Comparison of ENCODE assay signal across 8 cellular contexts in the genomic region with DNA sequence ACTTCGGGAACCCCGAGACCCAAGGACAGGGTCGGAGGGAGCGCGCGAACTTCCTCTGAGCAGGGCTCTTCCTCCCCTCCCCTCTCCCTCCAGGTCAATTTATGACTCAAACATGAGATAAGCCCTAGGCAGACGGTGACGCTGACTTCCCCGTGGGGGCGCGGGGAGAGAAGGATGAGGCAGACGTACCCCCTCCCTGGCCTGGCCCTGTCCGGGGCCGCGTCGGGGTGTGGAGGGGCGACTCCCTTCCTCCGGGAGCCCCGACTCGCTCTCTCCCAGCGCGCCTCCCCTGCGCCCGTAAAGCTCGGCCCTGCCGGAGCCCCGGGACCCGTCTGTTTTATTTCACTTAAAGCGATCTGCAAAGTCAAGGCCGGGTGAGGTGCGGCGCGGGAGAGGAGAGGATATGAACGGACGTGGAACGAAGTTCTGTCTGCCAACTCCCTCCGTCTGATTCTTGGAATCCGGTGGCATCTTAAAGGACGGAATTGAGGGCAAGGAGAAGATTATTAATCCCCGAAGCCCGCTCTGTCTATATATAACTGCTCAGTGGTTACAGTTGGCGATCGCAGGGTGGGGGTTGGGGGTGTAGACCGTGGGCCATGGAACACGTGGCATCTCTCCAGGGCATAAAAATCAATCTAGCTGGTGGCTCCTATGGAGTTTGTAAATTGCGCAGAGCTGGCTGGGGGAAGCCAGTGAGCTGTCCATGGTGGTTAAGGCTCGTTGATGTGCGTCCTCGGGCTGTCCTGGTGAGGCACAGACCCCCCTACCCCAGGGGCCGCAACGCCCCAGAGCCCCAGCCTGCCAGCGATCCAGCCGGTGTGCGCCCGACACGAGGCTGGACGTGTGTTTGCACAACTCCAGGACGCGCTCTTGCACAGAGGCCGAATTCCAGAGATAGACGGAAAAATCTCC. TPM values are rescaled to one million over a fixed set of nuclear protein-coding genes. Genes with fewer than 3 reads are reported as not detected.
DNase-seq lines count a peak whose midpoint lies in the region; ATAC-seq and TF ChIP-seq lines count a peak whose summit lies in the region.

No MANE protein-coding gene starts in this region.

- no peaks in the 10 kb centered on the region for H3K9me3 ChIP-seq in vagina

- no peaks in the 10 kb centered on the region for H3K36me3 ChIP-seq in vagina

- intact Hi-C loops in left cardiac atrium (cut with DNase I) (no loop called here), Right ventricle myocardium superior (cut with DNase I) (no loop called here), vagina (cut with DNase I) (loop anchor here (5.0 kb wide), 1 partner anchor 1918 kb away; no protein-coding TSS in a partner anchor)

- TF ChIP-seq POLR2A in vagina (IDR thresholded peaks at IDR 0.05): no peak

- DNase-seq in left cardiac atrium (peak; percentile 56), Right ventricle myocardium superior (no peak), amniotic epithelial cell (ENCODE audit: low read depth) (peak; percentile 73), kidney tubule cell (ENCODE audit: low spot score) (peak; percentile 63), vagina (ENCODE audit: extremely low spot score in 2 of 2) (no peak)

- peak overlapping the region; percentile 32 for H3K27ac ChIP-seq in vagina

- ATAC-seq in left cardiac atrium: peak; percentile 24 to 82
- ATAC-seq in Right ventricle myocardium superior (ENCODE audit: poor library complexity): no peak
- ATAC-seq in HG03354 (IDR thresholded peaks at IDR 0.05; ENCODE audit: poor library complexity, severe bottlenecking, unreplicated experiment): no peak
- no peak for ATAC-seq in GM19452 (IDR thresholded peaks at IDR 0.05; ENCODE audit: unreplicated experiment)
- no peak for ATAC-seq in GM21825 (IDR thresholded peaks at IDR 0.05; ENCODE audit: unreplicated experiment)

- H3K4me1 ChIP-seq in vagina: peaks cover 30% of the 10 kb centered on the region

- H3K4me3 ChIP-seq in vagina: peak overlapping the region; percentile 40 to 44

- TF ChIP-seq CTCF in vagina (IDR thresholded peaks at IDR 0.05): no peak

- H3K27me3 ChIP-seq in vagina: no peaks in the 10 kb centered on the region

RNA-seq across cellular contexts. Expression of a gene that starts 2.9 kb away (rescaled TPM):
- 10 to 100 TPM in 1 of 2 donors, under 1 TPM in 1; 0.41 to 11.6 TPM for total RNA-seq in left cardiac atrium
- not detected for total RNA-seq in Right ventricle myocardium superior
- total RNA-seq in vagina: 7.9 TPM

Comparison
In these comparisons a context has a peak if more than half of its experiments do, and no peak if none do; other contexts are left out.
1. ATAC-seq: peak in left cardiac atrium (2 of 2); none in Right ventricle myocardium superior (single experiment), HG03354 (single experiment), GM19452 (single experiment) and GM21825 (single experiment).
2. DNase-seq: peak in left cardiac atrium (single experiment), amniotic epithelial cell (single experiment) and kidney tubule cell (single experiment); none in Right ventricle myocardium superior (single experiment) and vagina (0 of 2).